Comparison of ENCODE assay signal across 25 cellular contexts in the genomic region with DNA sequence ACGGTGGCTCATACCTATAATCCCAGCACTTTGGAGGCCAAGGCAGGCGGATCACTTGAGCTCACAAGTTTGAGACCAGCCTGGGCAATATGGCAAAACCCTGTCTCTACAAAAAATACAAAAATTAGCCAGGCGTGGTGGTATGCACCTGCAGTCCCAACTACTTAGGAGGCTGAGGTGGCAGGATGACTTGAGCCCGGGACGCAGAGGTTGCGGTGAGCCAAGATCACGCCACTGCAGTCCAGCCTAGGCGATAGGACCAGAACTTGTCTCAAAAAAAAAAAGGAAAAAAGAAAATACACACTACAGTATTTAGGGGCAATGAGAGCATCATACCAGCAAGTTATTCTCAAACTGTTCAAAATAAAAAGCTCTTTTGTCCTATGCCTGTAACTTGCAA. TPM values are rescaled to one million over a fixed set of nuclear protein-coding genes. Genes with fewer than 3 reads are reported as not detected.
DNase-seq lines count a peak whose midpoint lies in the region; ATAC-seq, FAIRE-seq and TF ChIP-seq lines count a peak whose summit lies in the region.
"Had no signal": no experiment of that assay in that cellular context is flagged by ENCODE, and none has a peak within 500 bp of the region (broad histone marks: within the 10 kb centered on the region; RNA-seq: fewer than 3 reads in every experiment).

No MANE protein-coding gene starts in this region.

- WGBS in GM12878 (ENCODE audit: insufficient coverage, insufficient replicate concordance, low lambda C conversion rate, missing lambda C conversion rate): 99% methylated on average over 8 of the region's 8 CpGs

- H3K9me3 ChIP-seq in DOHH2 (ENCODE audit: control insufficient read depth, insufficient read depth, low read length): peaks cover 13% of the 10 kb centered on the region
- H3K9me3 ChIP-seq in OCI-LY1 (ENCODE audit: low read length): peaks cover 9% of the 10 kb centered on the region; the same call in 1 of the 2 replicates
- H3K9me3 ChIP-seq in GM12878 (replicated peaks; ENCODE audit: control insufficient read depth, insufficient read depth, low read length): peaks cover 18% of the 10 kb centered on the region; the same call in 2 of the 3 replicates

- no peaks in the 10 kb centered on the region for H3K27me3 Mint-ChIP-seq in stimulated activated memory B cell treated with anti-CD40 and anti-IgM and Interleukin-4, amounts not matched to agents 10 μg/mL and 1 μg/mL and 100 μg/mL, for 72 hours
- H3K27me3 Mint-ChIP-seq in natural killer cell treated with Interleukin-12 subunit alpha and Interleukin-12 subunit beta and Interleukin-15 and Interleukin-18, amount 100 ng/mL, for 72 hours: no peaks in the 10 kb centered on the region

- H3K36me3 ChIP-seq in DOHH2 (ENCODE audit: control insufficient read depth, low read length) (peaks cover 31% of the 10 kb centered on the region), OCI-LY1 (ENCODE audit: insufficient read depth, low read length) (peaks cover 23% of the 10 kb centered on the region), GM12878 (ENCODE audit: control insufficient read depth in 2 of 2, insufficient read depth in 2 of 2, low read length in 1 of 2) (peaks cover 0 to 3% of the 10 kb centered on the region in 2 experiments; a peak in 3 of 4 replicates)

- H4K20me1 ChIP-seq in DOHH2 (ENCODE audit: control insufficient read depth, insufficient read depth, low read depth, low read length) (peaks cover 7% of the 10 kb centered on the region), OCI-LY1 (ENCODE audit: insufficient read depth, low read length) (no peaks in the 10 kb centered on the region), GM12878 (ENCODE audit: control insufficient read depth, insufficient read depth) (no peaks in the 10 kb centered on the region)

- H3K4me3 ChIP-seq in DOHH2 (ENCODE audit: low read length): peak overlapping the region; percentile 68
- H3K4me3 ChIP-seq in OCI-LY1 (ENCODE audit: low read depth, low read length, poor library complexity, severe bottlenecking): peak overlapping the region; percentile 38
- H3K4me3 ChIP-seq in GM12878: no peak overlapping the region
- H3K4me3 ChIP-seq: GM23248, SK-N-MC had no signal

- in situ Hi-C loops in GM12878 (cut with MboI): no loop called here

- peak overlapping the region; percentile 99 for H3K27ac ChIP-seq in DOHH2 (ENCODE audit: low read depth, low read length)
- peak overlapping the region; percentile 100 for H3K27ac ChIP-seq in OCI-LY1 (ENCODE audit: low read depth, low read length, poor library complexity, severe bottlenecking)
- peak overlapping the region; percentile 53 for H3K27ac ChIP-seq in GM12878 (ENCODE audit: control insufficient read depth, insufficient read depth)
- H3K27ac ChIP-seq: C4-2B, GM23248, SK-N-MC had no signal

- no peaks in the 10 kb centered on the region for H3K9me3 Mint-ChIP-seq in stimulated activated memory B cell treated with anti-CD40 and anti-IgM and Interleukin-4, amounts not matched to agents 10 μg/mL and 1 μg/mL and 100 μg/mL, for 72 hours
- no peaks in the 10 kb centered on the region for H3K9me3 Mint-ChIP-seq in natural killer cell treated with Interleukin-12 subunit alpha and Interleukin-12 subunit beta and Interleukin-15 and Interleukin-18, amount 100 ng/mL, for 72 hours
- H3K9me3 Mint-ChIP-seq: CD8-positive, alpha-beta T cell had no signal

- H3K27ac Mint-ChIP-seq in stimulated activated memory B cell treated with anti-CD40 and anti-IgM and Interleukin-4, amounts not matched to agents 10 μg/mL and 1 μg/mL and 100 μg/mL, for 72 hours: peak overlapping the region; percentile 64
- no peak overlapping the region for H3K27ac Mint-ChIP-seq in natural killer cell treated with Interleukin-12 subunit alpha and Interleukin-12 subunit beta and Interleukin-15 and Interleukin-18, amount 100 ng/mL, for 72 hours

- CTCF ChIA-PET in GM12878 (lab: Yijun Ruan, JAX): interaction anchor here (0.7 to 1.3 kb wide), 4 partner anchors 8 to 55 kb away, joined by 3 to 4 read pairs (median 4); no protein-coding TSS in a partner anchor

- H3K36me3 Mint-ChIP-seq in stimulated activated memory B cell treated with anti-CD40 and anti-IgM and Interleukin-4, amounts not matched to agents 10 μg/mL and 1 μg/mL and 100 μg/mL, for 72 hours: peaks cover 19% of the 10 kb centered on the region
- no peaks in the 10 kb centered on the region for H3K36me3 Mint-ChIP-seq in natural killer cell treated with Interleukin-12 subunit alpha and Interleukin-12 subunit beta and Interleukin-15 and Interleukin-18, amount 100 ng/mL, for 72 hours

- H3K9me2 ChIP-seq in DOHH2 (replicated peaks; ENCODE audit: control insufficient read depth, low read length) (no peaks in the 10 kb centered on the region), OCI-LY1 (ENCODE audit: low read depth, low read length) (no peaks in the 10 kb centered on the region)

- H3F3A ChIP-seq in DOHH2 (ENCODE audit: control insufficient read depth, insufficient read depth) (peaks cover 50% of the 10 kb centered on the region), OCI-LY1 (ENCODE audit: insufficient read depth, low read length) (peaks cover 5% of the 10 kb centered on the region)

- no peak for FAIRE-seq in GM12878 (lab: Jason Lieb, UNC)
- FAIRE-seq: A204.1, HTR-8/SVneo, RCC 7860 had no signal

- DNase-seq in GM12878 (ENCODE audit: low read depth, low spot score) (no peak), SW480 (ENCODE audit: low spot score) (no peak), NCI-H526 (lab: John Stamatoyannopoulos, UW) (no peak), DMS153 (lab: John Stamatoyannopoulos, UW) (no peak)
- DNase-seq in natural killer cell treated with Interleukin-12 subunit alpha and Interleukin-12 subunit beta and Interleukin-15 and Interleukin-18, amount 100 ng/mL, for 72 hours (ENCODE audit: low spot score): no peak
- DNase-seq: Caco-2; CD8-positive, alpha-beta T cell; DMS79 treated with DMSO at 0.1 percent for 48 hours; GM23248; H7; KBM-7; NCI-H1092; NCI-H1417 treated with DMSO at 0.1 percent for 48 hours; NCI-H1694 treated with DMSO at 0.1 percent for 48 hours; NCI-H2081; NCI-H69; SIG-M5 had no signal

- BruUV-seq in GM12878 (replicated peaks; lab: Mats Ljungman, UMichigan): no TSS peak

- intact Hi-C loops in GM12878 (cut with micrococcal nuclease; ENCODE audit: unreplicated experiment): no loop called here

- no peak for TF ChIP-seq POLR2A in GM12878 (IDR thresholded peaks at IDR 0.05; ENCODE audit: low read depth, low read length)

- H3K79me2 ChIP-seq in DOHH2 (ENCODE audit: control insufficient read depth, low read length) (peaks cover 94% of the 10 kb centered on the region), OCI-LY1 (ENCODE audit: insufficient read depth, low read length) (peaks cover 82% of the 10 kb centered on the region), GM12878 (ENCODE audit: control insufficient read depth, insufficient read depth, low read length) (peaks cover 96% of the 10 kb centered on the region)

- H3K4me1 ChIP-seq in DOHH2 (ENCODE audit: control insufficient read depth, low read length) (peaks cover 98% of the 10 kb centered on the region), OCI-LY1 (ENCODE audit: insufficient read depth, low read length, severe bottlenecking) (peaks cover 89% of the 10 kb centered on the region), GM12878 (ENCODE audit: control insufficient read depth, insufficient read depth, low read length) (peaks cover 41% of the 10 kb centered on the region)

- no peaks in the 10 kb centered on the region for H3K27me3 ChIP-seq in DOHH2 (ENCODE audit: control insufficient read depth, low read length)
- H3K27me3 ChIP-seq in OCI-LY1 (ENCODE audit: insufficient read depth, low read length): no peaks in the 10 kb centered on the region
- no peaks in the 10 kb centered on the region for H3K27me3 ChIP-seq in GM12878 (replicated peaks in 1 of 2; ENCODE audit: control insufficient read depth in 2 of 2, insufficient read depth in 2 of 2, low read length in 1 of 2)

- ATAC-seq in GM12878: peak; percentile 15; the same call in 2 of the 3 replicates
- ATAC-seq in stimulated activated memory B cell treated with anti-CD40 and anti-IgM and Interleukin-4, amounts not matched to agents 10 μg/mL and 1 μg/mL and 100 μg/mL, for 72 hours: no peak
- ATAC-seq in natural killer cell treated with Interleukin-12 subunit alpha and Interleukin-12 subunit beta and Interleukin-15 and Interleukin-18, amount 100 ng/mL, for 72 hours: no peak
- ATAC-seq: CD8-positive, alpha-beta T cell had no signal

- H3K4me3 Mint-ChIP-seq in stimulated activated memory B cell treated with anti-CD40 and anti-IgM and Interleukin-4, amounts not matched to agents 10 μg/mL and 1 μg/mL and 100 μg/mL, for 72 hours: no peak overlapping the region
- H3K4me3 Mint-ChIP-seq in natural killer cell treated with Interleukin-12 subunit alpha and Interleukin-12 subunit beta and Interleukin-15 and Interleukin-18, amount 100 ng/mL, for 72 hours: no peak overlapping the region
- H3K4me3 Mint-ChIP-seq: CD8-positive, alpha-beta T cell had no signal

- peaks cover 89% of the 10 kb centered on the region for H3K4me1 Mint-ChIP-seq in stimulated activated memory B cell treated with anti-CD40 and anti-IgM and Interleukin-4, amounts not matched to agents 10 μg/mL and 1 μg/mL and 100 μg/mL, for 72 hours
- H3K4me1 Mint-ChIP-seq in natural killer cell treated with Interleukin-12 subunit alpha and Interleukin-12 subunit beta and Interleukin-15 and Interleukin-18, amount 100 ng/mL, for 72 hours (ENCODE audit: low read depth in 2 of 2): peaks cover 60 to 63% of the 10 kb centered on the region in 2 donors

- H3K9ac ChIP-seq in OCI-LY1 (ENCODE audit: low read length) (peak overlapping the region; percentile 70), GM12878 (ENCODE audit: control insufficient read depth, insufficient read depth, low read length) (no peak overlapping the region; the same call in 1 of the 2 replicates)
- H3K9ac ChIP-seq: GM23248 had no signal

- TF ChIP-seq CTCF in DOHH2 (IDR thresholded peaks at IDR 0.05; ENCODE audit: low read depth, low read length, poor library complexity, severe bottlenecking) (no peak), OCI-LY1 (IDR thresholded peaks at IDR 0.05; ENCODE audit: low read length) (no peak), GM12878 (IDR thresholded peaks at IDR 0.05 in 2 of 3, conservative IDR thresholded peaks at IDR 0.05 in 1 of 3; ENCODE audit: control insufficient read depth in 2 of 3, extremely low read depth in 1 of 3, insufficient read depth in 1 of 3, low read depth in 3 of 3, low read length in 3 of 3) (no peak)

- no peak overlapping the region for H2AFZ ChIP-seq in OCI-LY1 (ENCODE audit: low read length)
- no peak overlapping the region for H2AFZ ChIP-seq in GM12878 (ENCODE audit: control insufficient read depth, low read depth, low read length)
- H2AFZ ChIP-seq: GM23248 had no signal

- POLR2A ChIA-PET in GM12878 (lab: Charles Lee): interaction anchor here (1.3 kb wide), 1 partner anchor 11 kb away, joined by 4 read pairs; no protein-coding TSS in a partner anchor

- SMC1A ChIA-PET in GM12878 (lab: Charles Lee; ENCODE audit: uncharacterized antibody, unreplicated experiment): interaction anchor here (0.8 to 2.5 kb wide), 6 partner anchors 10 to 75 kb away, joined by 3 to 8 read pairs (median 4); no protein-coding TSS in a partner anchor

- TF ChIP-seq EP300 in GM12878 (IDR thresholded peaks at IDR 0.05; ENCODE audit: borderline replicate concordance in 1 of 2, control insufficient read depth in 1 of 2, low read depth in 2 of 2, low read length in 2 of 2): no peak

- H3K4me2 ChIP-seq in DOHH2 (ENCODE audit: low read length) (peak overlapping the region; percentile 80), OCI-LY1 (ENCODE audit: low read length) (peak overlapping the region; percentile 62), GM12878 (ENCODE audit: control insufficient read depth, insufficient read depth) (0 out of 2 replicates have a peak overlapping the region, but pooled peaks have one; percentile 1)

- no peak for TF ChIP-seq RAD21 in GM12878 (IDR thresholded peaks at IDR 0.05; ENCODE audit: insufficient read depth, low read depth, low read length)

- RAD21 ChIA-PET in GM12878 (lab: Charles Lee; ENCODE audit: unreplicated experiment): interaction anchor here (0.6 to 1.2 kb wide), 3 partner anchors 18 to 642 kb away, joined by 3 to 4 read pairs (median 3); no protein-coding TSS in a partner anchor

RNA-seq across cellular contexts. Expression of gene ABI1, which starts 59.5 kb away (rescaled TPM):
- total RNA-seq in GM12878 (2013; cell fraction: nucleolus; rRNA removed): 143 TPM in 2 replicates
- total RNA-seq in GM12878 (2014; rRNA removed): 51.1 and 60.9 TPM in 2 replicates
- 58.4 and 59.1 TPM in 2 replicates for total RNA-seq in GM12878 (2014; rRNA removed; fragmentation: Illumina TruSeq; extraction: Trizol)
- 50.3 and 51.4 TPM in 2 replicates for total RNA-seq in GM12878 (2021)
- 24.0 TPM for polyA plus RNA-seq in GM12878 (2011; ENCODE audit: low read depth)
- polyA plus RNA-seq in GM12878 (2011; rRNA removed): 31.2 and 40.8 TPM in 2 replicates
- 17.5 and 17.8 TPM in 2 replicates for polyA plus RNA-seq in GM12878 (2011; cell fraction: cytosol; rRNA removed)
- polyA plus RNA-seq in GM12878 (2011; cell fraction: nucleus; rRNA removed): 23.9 and 24.0 TPM in 2 replicates
- polyA plus RNA-seq in GM12878 (2012): 41.1 and 45.6 TPM in 2 replicates
- polyA plus RNA-seq in GM12878 (2014; fragmentation: Illumina TruSeq; extraction: Trizol): 63.0 and 76.7 TPM in 2 replicates
- polyA plus RNA-seq in GM12878 (2014; fragmentation: Nextera tagmentation; extraction: Ambion mirVana): 10 to 100 TPM; 48.7 to 50.3 TPM
- polyA plus RNA-seq in GM12878 (2014; rRNA removed): 35.8 and 40.1 TPM in 2 replicates
- 10 to 100 TPM; 70.4 to 73.2 TPM for polyA plus RNA-seq in GM12878 (2016; fragmentation: Nextera tagmentation; extraction: Ambion mirVana)
- 26.3 and 27.4 TPM in 2 replicates for polyA minus RNA-seq in GM12878 (2011; rRNA and poly(A)+ RNA removed)
- 12.3 and 13.4 TPM in 2 replicates for polyA minus RNA-seq in GM12878 (2011; cell fraction: cytosol; rRNA and poly(A)+ RNA removed)
- polyA minus RNA-seq in GM12878 (2011; cell fraction: nucleus; rRNA and poly(A)+ RNA removed): 24.5 and 29.0 TPM in 2 replicates
- 10 to 100 TPM; 42.1 to 66.7 TPM for total RNA-seq in natural killer cell treated with Interleukin-12 subunit alpha and Interleukin-12 subunit beta and Interleukin-15 and Interleukin-18, amount 100 ng/mL, for 72 hours

Comparison
In these comparisons a context has a peak if more than half of its experiments do, and no peak if none do; other contexts are left out.
1. H3K4me2 ChIP-seq: peak in every context shown above with its lines; median percentile 80 in DOHH2; 62 in OCI-LY1; 1 in GM12878.